ENCODE assay signal across 12 cellular contexts in genomic region chr1:16442941-16443340, GRCh38. TPM values are rescaled to one million over a fixed set of nuclear protein-coding genes. Genes with fewer than 3 reads are reported as not detected.
DNase-seq lines count a peak whose midpoint lies in the region; ATAC-seq and TF ChIP-seq lines count a peak whose summit lies in the region.
"Had no signal": no experiment of that assay in that cellular context is flagged by ENCODE, and none has a peak within 500 bp of the region (broad histone marks: within the 10 kb centered on the region; RNA-seq: fewer than 3 reads in every experiment).

No MANE protein-coding gene starts in this region.

- H3K4me1 Mint-ChIP-seq in activated T-helper 2 cell treated with anti-CD3 and anti-CD28 coated beads, Interferon-gamma antibody, Interleukin-2, Interleukin-4, amounts not matched to agents 10 μg/mL and 5 μg/mL and 100 μg/mL, durations not matched to agents 14 hours and 24 hours and 36 hours (ENCODE audit: low read depth) = peaks cover 22% of the 10 kb centered on the region
- peaks cover 19% of the 10 kb centered on the region for H3K4me1 Mint-ChIP-seq in nephron

- H3K4me3 Mint-ChIP-seq in activated T-helper 2 cell treated with anti-CD3 and anti-CD28 coated beads, Interferon-gamma antibody, Interleukin-2, Interleukin-4, amounts not matched to agents 10 μg/mL and 5 μg/mL and 100 μg/mL, durations not matched to agents 14 hours and 24 hours and 36 hours (ENCODE audit: low read depth) = peak overlapping the region; percentile 56
- peak overlapping the region; percentile 67 to 95 (median 76) for H3K4me3 Mint-ChIP-seq in nephron

- no peaks in the 10 kb centered on the region for H3K9me3 ChIP-seq in Loucy (ENCODE audit: insufficient read depth, low read depth, low read length)
- H3K9me3 ChIP-seq in hepatocyte (ENCODE audit: low read depth) = no peaks in the 10 kb centered on the region
- H3K9me3 ChIP-seq: thyroid gland had no signal

- ATAC-seq in GM19467 (IDR thresholded peaks at IDR 0.05; ENCODE audit: unreplicated experiment) (no peak), HG02798 (IDR thresholded peaks at IDR 0.05; ENCODE audit: poor library complexity, unreplicated experiment) (no peak)

- TF ChIP-seq CTCF in Loucy (conservative IDR thresholded peaks at IDR 0.05; ENCODE audit: low read length) (no peak), nephron (IDR thresholded peaks at IDR 0.05; ENCODE audit: unreplicated experiment in 3 of 3) (no peak), hepatocyte (IDR thresholded peaks at IDR 0.05; ENCODE audit: poor library complexity) (no peak)

- no peaks in the 10 kb centered on the region for H3K27me3 Mint-ChIP-seq in activated T-helper 2 cell treated with anti-CD3 and anti-CD28 coated beads, Interferon-gamma antibody, Interleukin-2, Interleukin-4, amounts not matched to agents 10 μg/mL and 5 μg/mL and 100 μg/mL, durations not matched to agents 14 hours and 24 hours and 36 hours (ENCODE audit: low read depth)
- H3K27me3 Mint-ChIP-seq in nephron (ENCODE audit: low read depth) = no peaks in the 10 kb centered on the region

- H3K79me2 ChIP-seq in Loucy (ENCODE audit: insufficient read depth, low read length) (peaks cover 39% of the 10 kb centered on the region), hepatocyte (peaks cover 54% of the 10 kb centered on the region)

- no peak overlapping the region for H2AFZ ChIP-seq in Loucy (ENCODE audit: low read length)
- H2AFZ ChIP-seq in hepatocyte = no peak overlapping the region

- H3F3A ChIP-seq in Loucy (ENCODE audit: low read depth) = no peaks in the 10 kb centered on the region

- H3K4me2 ChIP-seq in Loucy (ENCODE audit: low read depth, low read length, poor library complexity, severe bottlenecking) (peak overlapping the region; percentile 97), hepatocyte (no peak overlapping the region)

- H3K27me3 ChIP-seq in Loucy (ENCODE audit: insufficient read depth, low read length, poor library complexity, severe bottlenecking) (no peaks in the 10 kb centered on the region), hepatocyte (no peaks in the 10 kb centered on the region)
- H3K27me3 ChIP-seq: dorsolateral prefrontal cortex, thyroid gland had no signal

- no peaks in the 10 kb centered on the region for H3K9me2 ChIP-seq in Loucy (replicated peaks; ENCODE audit: low read depth, low read length)
- no peaks in the 10 kb centered on the region for H3K9me2 ChIP-seq in hepatocyte (replicated peaks; ENCODE audit: insufficient read depth)

- H3K27ac ChIP-seq in hepatocyte = no peak overlapping the region
- H3K27ac ChIP-seq: thyroid gland had no signal

- H3K9ac ChIP-seq in Loucy (ENCODE audit: low read depth, low read length, poor library complexity, severe bottlenecking) = peak overlapping the region; percentile 95

- peak overlapping the region; percentile 39 for H3K27ac Mint-ChIP-seq in activated T-helper 2 cell treated with anti-CD3 and anti-CD28 coated beads, Interferon-gamma antibody, Interleukin-2, Interleukin-4, amounts not matched to agents 10 μg/mL and 5 μg/mL and 100 μg/mL, durations not matched to agents 14 hours and 24 hours and 36 hours
- H3K27ac Mint-ChIP-seq in nephron = peak overlapping the region; percentile 11 to 63 (median 28)

- peaks cover 26% of the 10 kb centered on the region for H4K20me1 ChIP-seq in Loucy (ENCODE audit: insufficient read depth, low read length, poor library complexity, severe bottlenecking)
- no peaks in the 10 kb centered on the region for H4K20me1 ChIP-seq in hepatocyte (ENCODE audit: insufficient read depth, poor library complexity, severe bottlenecking)

- peaks cover 41% of the 10 kb centered on the region for H3K36me3 Mint-ChIP-seq in activated T-helper 2 cell treated with anti-CD3 and anti-CD28 coated beads, Interferon-gamma antibody, Interleukin-2, Interleukin-4, amounts not matched to agents 10 μg/mL and 5 μg/mL and 100 μg/mL, durations not matched to agents 14 hours and 24 hours and 36 hours (ENCODE audit: low read depth)
- H3K36me3 Mint-ChIP-seq in nephron (ENCODE audit: low read depth) = peaks cover 30% of the 10 kb centered on the region

- peak; percentile 44 for DNase-seq in GF-D8 (lab: John Stamatoyannopoulos, UW)
- no peak for DNase-seq in activated T-helper 2 cell treated with anti-CD3 and anti-CD28 coated beads, Interferon-gamma antibody, Interleukin-2, Interleukin-4, amounts not matched to agents 10 μg/mL and 5 μg/mL and 100 μg/mL, durations not matched to agents 14 hours and 24 hours and 36 hours (ENCODE audit: low spot score)
- DNase-seq in hepatocyte (ENCODE audit: low spot score) = no peak
- DNase-seq: aorta, dorsolateral prefrontal cortex, SW 1271, thyroid gland had no signal

- H3K4me3 ChIP-seq in Loucy (ENCODE audit: low read length, poor library complexity, severe bottlenecking) = peak overlapping the region; percentile 94
- no peak overlapping the region for H3K4me3 ChIP-seq in hepatocyte
- H3K4me3 ChIP-seq: thyroid gland had no signal

- 95% methylated on average over 2 of the region's 2 CpGs for WGBS in hepatocyte (ENCODE audit: low lambda C conversion rate, missing lambda C conversion rate)

- H3K36me3 ChIP-seq in Loucy (ENCODE audit: insufficient read depth, low read length) = peaks cover 16% of the 10 kb centered on the region; the same call in 1 of the 2 replicates
- no peaks in the 10 kb centered on the region for H3K36me3 ChIP-seq in hepatocyte (replicated peaks; ENCODE audit: insufficient read depth, low read depth)

- intact Hi-C loops in activated T-helper 2 cell treated with anti-CD3 and anti-CD28 coated beads, Interferon-gamma antibody, Interleukin-2, Interleukin-4, amounts not matched to agents 10 μg/mL and 5 μg/mL and 100 μg/mL, durations not matched to agents 14 hours and 24 hours and 36 hours (cut with micrococcal nuclease) = no loop called here

- no peaks in the 10 kb centered on the region for H3K9me3 Mint-ChIP-seq in activated T-helper 2 cell treated with anti-CD3 and anti-CD28 coated beads, Interferon-gamma antibody, Interleukin-2, Interleukin-4, amounts not matched to agents 10 μg/mL and 5 μg/mL and 100 μg/mL, durations not matched to agents 14 hours and 24 hours and 36 hours
- no peaks in the 10 kb centered on the region for H3K9me3 Mint-ChIP-seq in nephron

- H3K4me1 ChIP-seq in Loucy (ENCODE audit: insufficient read depth, low read length, poor library complexity, severe bottlenecking) = peaks cover 22% of the 10 kb centered on the region
- peaks cover 9% of the 10 kb centered on the region for H3K4me1 ChIP-seq in hepatocyte (ENCODE audit: insufficient read depth)

RNA-seq across cellular contexts. Expression of gene NECAP2, which starts 2.4 kb away (rescaled TPM):
- total RNA-seq in activated T-helper 2 cell treated with anti-CD3 and anti-CD28 coated beads, Interferon-gamma antibody, Interleukin-2, Interleukin-4, amounts not matched to agents 10 μg/mL and 5 μg/mL and 100 μg/mL, durations not matched to agents 14 hours and 24 hours and 36 hours = 75.2 and 79.4 TPM in 2 replicates
- 51.8 and 55.2 TPM in 2 replicates for total RNA-seq in hepatocyte
- polyA plus RNA-seq in hepatocyte = 48.9 and 58.0 TPM in 2 replicates

RNA-seq across cellular contexts. Expression of gene SPATA21, which starts 5.7 kb away (rescaled TPM):
- total RNA-seq in activated T-helper 2 cell treated with anti-CD3 and anti-CD28 coated beads, Interferon-gamma antibody, Interleukin-2, Interleukin-4, amounts not matched to agents 10 μg/mL and 5 μg/mL and 100 μg/mL, durations not matched to agents 14 hours and 24 hours and 36 hours = not detected in 2 replicates
- total RNA-seq in hepatocyte = 0.30 TPM in 1 of 2 replicates, not detected in the other
- polyA plus RNA-seq in hepatocyte = 0.46 and 0.92 TPM in 2 replicates
- total RNA-seq: aorta, myocyte, thyroid gland had no signal
